Comparison of ENCODE assay signal across 21 cellular contexts in the genomic region with DNA sequence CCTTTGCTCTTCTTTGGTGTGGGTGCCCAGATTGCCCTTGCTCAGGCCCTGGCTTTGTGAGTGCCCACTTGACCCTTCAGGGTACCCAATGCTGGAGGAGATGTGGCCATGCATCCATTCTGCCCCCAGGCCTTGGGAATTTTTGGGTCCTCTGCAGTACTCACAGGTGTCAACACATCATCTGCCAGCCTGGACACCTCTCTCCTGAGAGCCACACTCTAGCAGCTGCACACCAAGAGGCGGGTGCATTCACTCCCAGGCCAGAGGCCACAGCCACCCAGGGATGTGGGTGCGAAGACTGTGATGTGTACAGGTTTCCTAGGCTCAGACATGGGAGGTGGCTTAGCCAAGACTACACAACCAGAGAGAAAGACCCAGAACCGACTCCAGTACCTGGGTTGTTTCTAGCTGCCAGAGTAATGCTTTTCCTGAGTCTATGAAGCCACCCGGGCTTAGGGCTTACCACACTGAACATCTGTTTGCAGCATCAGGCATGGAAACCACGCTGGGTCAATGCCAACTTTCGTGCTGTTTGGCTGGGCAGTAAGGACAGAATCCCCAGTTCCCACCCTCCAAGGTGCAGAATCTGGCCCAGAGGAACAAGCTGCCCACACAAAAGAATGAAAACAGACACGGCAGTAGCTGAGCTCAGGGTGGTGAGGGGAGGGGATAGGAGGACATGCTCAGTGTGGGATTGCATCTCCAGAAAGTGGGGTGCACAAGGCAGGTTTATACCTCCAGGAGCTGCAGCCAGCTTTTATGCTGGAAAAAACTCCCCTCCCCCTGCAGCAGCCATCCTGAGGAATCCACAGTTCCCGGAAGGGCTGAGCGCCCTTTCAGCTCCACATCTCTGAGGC. TPM values are rescaled to one million over a fixed set of nuclear protein-coding genes. Genes with fewer than 3 reads are reported as not detected.
A peak's percentile ranks its signal among the peaks of the same experiment; 100 is the strongest.
DNase-seq lines count a peak whose midpoint lies in the region; ATAC-seq, FAIRE-seq and TF ChIP-seq lines count a peak whose summit lies in the region.
"Had no signal": no experiment of that assay in that cellular context is flagged by ENCODE, and none has a peak within 500 bp of the region (broad histone marks: within the 10 kb centered on the region; RNA-seq: fewer than 3 reads in every experiment).

No MANE protein-coding gene starts in this region.

- no peak for FAIRE-seq in H54 (lab: Jason Lieb, UNC)
- FAIRE-seq: G401.6, GM18507, K562 had no signal

- peak; percentile 13 for DNase-seq in DMS79 treated with DMSO at 0.1 percent for 48 hours (lab: John Stamatoyannopoulos, UW)
- DNase-seq in DMS79 (lab: John Stamatoyannopoulos, UW): no peak
- DNase-seq in LHCN-M2 (ENCODE audit: low read depth): peak; percentile 24
- DNase-seq in myocyte (ENCODE audit: low read depth): peak; percentile 61
- no peak for DNase-seq in type B pancreatic cell (ENCODE audit: extremely low spot score, unreplicated experiment)
- DNase-seq in H54 (ENCODE audit: insufficient read length, low spot score): no peak
- DNase-seq: BE2C; CD4-positive, alpha-beta T cell; DND-41; GM23248; NCI-H1417 treated with DMSO at 0.1 percent for 48 hours; NCI-H2029 treated with DMSO at 0.1 percent for 48 hours; NCI-H510A; SJCRH30 had no signal

- no peak for TF ChIP-seq CTCF in type B pancreatic cell (conservative IDR thresholded peaks at IDR 0.05)

- H3K27me3 Mint-ChIP-seq in type B pancreatic cell: peaks cover 20% of the 10 kb centered on the region

- no peak overlapping the region for H3K27ac Mint-ChIP-seq in type B pancreatic cell
- H3K27ac Mint-ChIP-seq: CD4-positive, alpha-beta T cell had no signal

- H3K36me3 Mint-ChIP-seq in type B pancreatic cell: no peaks in the 10 kb centered on the region

- peaks cover 14% of the 10 kb centered on the region for H3K4me1 Mint-ChIP-seq in type B pancreatic cell (ENCODE audit: unreplicated experiment)

- ATAC-seq in GM21526 (IDR thresholded peaks at IDR 0.05; ENCODE audit: low FRiP score, unreplicated experiment): no peak
- ATAC-seq: K562 had no signal

- no peak for TF ChIP-seq POLR2A in H54 (IDR thresholded peaks at IDR 0.05; ENCODE audit: low read depth, low read length)

- peaks cover 5% of the 10 kb centered on the region for H3K9me3 Mint-ChIP-seq in type B pancreatic cell
- H3K9me3 Mint-ChIP-seq: CD4-positive, alpha-beta T cell had no signal

- peak overlapping the region; percentile 34 for H3K27ac ChIP-seq in angular gyrus (ENCODE audit: low read depth, low read length)
- H3K27ac ChIP-seq: 22Rv1, GM23248, RWPE1, SJCRH30 had no signal

- no peak overlapping the region for H3K4me3 Mint-ChIP-seq in type B pancreatic cell
- H3K4me3 Mint-ChIP-seq: CD4-positive, alpha-beta T cell had no signal

RNA-seq across cellular contexts. Expression of a gene that starts 40.1 kb away (rescaled TPM):
- total RNA-seq in LHCN-M2 (2014; rRNA removed): 0.19 and 0.29 TPM in 2 replicates
- polyA plus RNA-seq in LHCN-M2 (2012): 0.09 TPM
- 0.16 and 0.73 TPM in 2 replicates for total RNA-seq in myocyte
- polyA plus RNA-seq in myocyte (2012): 0.03 TPM
- 3.6 and 3.7 TPM in 2 replicates for total RNA-seq in type B pancreatic cell (ENCODE audit: low replicate concordance)
- total RNA-seq: CD4-positive, alpha-beta T cell; K562 had no signal
- polyA plus RNA-seq: K562 had no signal

Comparison
In these comparisons a context has a peak if more than half of its experiments do, and no peak if none do; other contexts are left out.
1. DNase-seq: peak in DMS79 treated with DMSO at 0.1 percent for 48 hours (single experiment), LHCN-M2 (single experiment) and myocyte (single experiment); none in DMS79 (single experiment), type B pancreatic cell (single experiment) and H54 (single experiment).